Comparison of ENCODE assay signal across 9 cellular contexts in the genomic region with DNA sequence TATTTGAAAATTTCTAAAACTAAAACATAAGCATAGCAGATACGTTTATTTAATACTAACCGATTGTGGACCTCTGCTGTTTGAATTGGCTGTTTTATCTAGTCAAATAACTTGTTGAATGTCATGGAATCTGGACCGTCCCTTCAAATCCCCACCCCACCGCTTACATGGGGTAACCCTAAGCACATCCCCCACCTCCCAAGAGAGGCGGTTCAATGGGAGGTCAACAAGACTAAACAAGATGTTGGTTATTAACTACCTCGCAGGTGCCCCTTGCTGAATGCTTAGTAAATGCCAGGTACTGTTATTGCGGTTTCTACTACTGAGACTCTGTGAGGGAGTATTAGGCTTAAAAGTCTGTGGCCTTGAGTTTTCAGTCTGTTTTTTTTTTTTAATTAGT. TPM values are rescaled to one million over a fixed set of nuclear protein-coding genes. Genes with fewer than 3 reads are reported as not detected.
DNase-seq lines count a peak whose midpoint lies in the region; ATAC-seq and TF ChIP-seq lines count a peak whose summit lies in the region.
"Had no signal": no experiment of that assay in that cellular context is flagged by ENCODE, and none has a peak within 500 bp of the region (broad histone marks: within the 10 kb centered on the region; RNA-seq: fewer than 3 reads in every experiment).

No MANE protein-coding gene starts in this region.

- 55% methylated on average over 7 of the region's 7 CpGs for whole genome bisulfite sequencing in right cardiac atrium

- TF ChIP-seq CTCF in brain (conservative IDR thresholded peaks at IDR 0.05) (no peak), vagina (IDR thresholded peaks at IDR 0.05) (no peak)

- H3K4me3 Mint-ChIP-seq in brain = peak overlapping the region; percentile 73 to 88 (median 76)
- peak overlapping the region; percentile 54 for H3K4me3 Mint-ChIP-seq in memory B cell

- H3K27ac Mint-ChIP-seq in brain (peak overlapping the region in 2 of 5 experiments; percentile 38 to 75), memory B cell (peak overlapping the region; percentile 75)

- ATAC-seq in right cardiac atrium (no peak), Right ventricle myocardium superior (ENCODE audit: poor library complexity) (no peak), memory B cell (ENCODE audit: low read depth) (no peak), GM18861 (IDR thresholded peaks at IDR 0.05; ENCODE audit: unreplicated experiment) (no peak)

- H3K27me3 Mint-ChIP-seq in brain = peaks cover 5% of the 10 kb centered on the region
- H3K27me3 Mint-ChIP-seq in memory B cell = no peaks in the 10 kb centered on the region

- TF ChIP-seq POLR2A in vagina (IDR thresholded peaks at IDR 0.05) = no peak

- no peaks in the 10 kb centered on the region for H3K9me3 Mint-ChIP-seq in brain
- H3K9me3 Mint-ChIP-seq in memory B cell = no peaks in the 10 kb centered on the region

- DNase-seq in right cardiac atrium (peak in 1 of 3 donors; percentile 13), Right ventricle myocardium superior (no peak), memory B cell (ENCODE audit: low spot score in 2 of 2) (peak in 1 of 2 donors; percentile 11), vagina (ENCODE audit: extremely low spot score in 2 of 2) (no peak), mesenteric fat pad (ENCODE audit: low spot score) (no peak)
- DNase-seq in stimulated activated CD4-positive, alpha-beta T cell treated with anti-CD3 and anti-CD28 coated beads, Interleukin-2, amount 100 ng/mL, for 24 hours = no peak
- DNase-seq: NCI-H1105 treated with DMSO at 0.1 percent for 48 hours had no signal

- no peak overlapping the region for H3K27ac ChIP-seq in right cardiac atrium (ENCODE audit: low read length)
- no peak overlapping the region for H3K27ac ChIP-seq in vagina

- H3K9me3 ChIP-seq in right cardiac atrium (ENCODE audit: control insufficient read depth, low read length) = no peaks in the 10 kb centered on the region
- no peaks in the 10 kb centered on the region for H3K9me3 ChIP-seq in vagina

- peaks cover 52% of the 10 kb centered on the region for H3K4me1 Mint-ChIP-seq in brain
- H3K4me1 Mint-ChIP-seq in memory B cell = peaks cover 32% of the 10 kb centered on the region

- peak overlapping the region; percentile 44 for H3K4me3 ChIP-seq in right cardiac atrium (ENCODE audit: low read length)
- peak overlapping the region; percentile 26 to 67 for H3K4me3 ChIP-seq in vagina

- H3K27me3 ChIP-seq in right cardiac atrium (ENCODE audit: control insufficient read depth, insufficient read depth) = no peaks in the 10 kb centered on the region
- H3K27me3 ChIP-seq in vagina = no peaks in the 10 kb centered on the region

- intact Hi-C loops in right cardiac atrium (cut with DNase I) (no loop called here), Right ventricle myocardium superior (cut with DNase I) (no loop called here), vagina (cut with DNase I) (no loop called here)

- H3K4me1 ChIP-seq in right cardiac atrium (ENCODE audit: control insufficient read depth, insufficient read depth, low read length) = peaks cover 9% of the 10 kb centered on the region
- peaks cover 54% of the 10 kb centered on the region for H3K4me1 ChIP-seq in vagina

- H3K36me3 Mint-ChIP-seq in brain = peaks cover 34% of the 10 kb centered on the region
- H3K36me3 Mint-ChIP-seq in memory B cell = no peaks in the 10 kb centered on the region

- no peaks in the 10 kb centered on the region for H3K36me3 ChIP-seq in vagina

RNA-seq across cellular contexts. Expression of gene RAC1, which starts 2.5 kb away (rescaled TPM):
- total RNA-seq in right cardiac atrium (100 to 1,000 TPM; 145 to 164 (median 153) TPM), Right ventricle myocardium superior (124 TPM), vagina (190 TPM), mesenteric fat pad (229 TPM)
- polyA plus RNA-seq in right cardiac atrium (110 TPM), brain (ENCODE audit: insufficient read depth, low read depth, low replicate concordance) (328 TPM)

RNA-seq across cellular contexts. Expression of gene FAM220A, which starts 28.1 kb away (rescaled TPM):
- total RNA-seq in right cardiac atrium (10 to 100 TPM; 14.0 to 21.7 (median 20.1) TPM), Right ventricle myocardium superior (31.8 TPM), vagina (9.6 TPM), mesenteric fat pad (15.0 TPM)
- polyA plus RNA-seq in right cardiac atrium (15.4 TPM), brain (ENCODE audit: insufficient read depth, low read depth, low replicate concordance) (19.6 TPM)
